ENCODE assay signal across 11 cellular contexts in the genomic region with DNA sequence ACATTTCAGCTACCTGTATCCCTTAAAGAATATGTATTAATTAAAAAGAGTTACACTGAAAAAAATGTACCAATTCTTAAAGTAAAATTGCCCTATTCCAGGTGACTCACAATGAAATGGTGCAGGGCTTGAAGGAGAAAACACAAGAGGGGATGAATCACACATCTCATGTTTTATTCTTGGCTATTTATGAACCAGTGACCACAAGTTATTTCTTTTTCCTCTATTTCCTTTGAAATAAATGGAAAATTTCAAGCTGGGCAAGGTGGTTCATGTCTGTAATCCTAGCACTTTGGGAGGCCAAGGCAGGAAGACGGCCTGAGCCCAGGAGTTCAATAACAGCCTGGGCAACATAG.
A peak's percentile ranks its signal among the peaks of the same experiment; 100 is the strongest.
DNase-seq lines count a peak whose midpoint lies in the region; ATAC-seq and TF ChIP-seq lines count a peak whose summit lies in the region.
"Had no signal": no experiment of that assay in that cellular context is flagged by ENCODE, and none has a peak within 500 bp of the region (broad histone marks: within the 10 kb centered on the region; RNA-seq: fewer than 3 reads in every experiment).

No MANE protein-coding gene starts in this region.

- TF ChIP-seq CTCF in BE2C (IDR thresholded peaks at IDR 0.05; ENCODE audit: low read depth, low read length): no peak

- peak overlapping the region; percentile 7 for H3K27ac ChIP-seq in muscle layer of colon (ENCODE audit: low read depth, low read length)

- no peak overlapping the region for H3K4me3 ChIP-seq in muscle layer of colon (ENCODE audit: low read depth in 1 of 2, low read length in 2 of 2)
- H3K4me3 ChIP-seq in BE2C (ENCODE audit: low read depth, low read length): no peak overlapping the region

- peaks cover 28% of the 10 kb centered on the region for H3K4me1 ChIP-seq in muscle layer of colon (ENCODE audit: insufficient read depth, low read length)
- peaks cover 4% of the 10 kb centered on the region; the same call in 1 of the 2 replicates for H3K4me1 ChIP-seq in BE2C

- no peak overlapping the region for H3K9ac ChIP-seq in muscle layer of colon (ENCODE audit: low read length)

- H3K36me3 ChIP-seq in muscle layer of colon (ENCODE audit: insufficient read depth, low read length) (no peaks in the 10 kb centered on the region), BE2C (no peaks in the 10 kb centered on the region)

- peak; percentile 70 for DNase-seq in AG20443 (ENCODE audit: low spot score)
- peak; percentile 93 for DNase-seq in HT1080 (ENCODE audit: low read depth)
- peak; percentile 83 for DNase-seq in astrocyte of the hippocampus (ENCODE audit: low read depth, low spot score)
- no peak for DNase-seq in NCI-H345 treated with DMSO at 0.1 percent for 48 hours (lab: John Stamatoyannopoulos, UW; ENCODE audit: unreplicated experiment)
- DNase-seq in stimulated activated naive CD8-positive, alpha-beta T cell treated with anti-CD3 and anti-CD28 coated beads, Interleukin-15, Interleukin-2, amounts not matched to agents 100 U/mL and 50 U/mL, for 24 hours: no peak
- no peak for DNase-seq in BE2C
- DNase-seq: activated T-cell treated with anti-CD3 and anti-CD28 coated beads, Interleukin-2, amount 50 U/mL, for 24 hours; NCI-H748 treated with DMSO at 0.1 percent for 48 hours; right cardiac atrium had no signal

- no peak for ATAC-seq in GM18517 (IDR thresholded peaks at IDR 0.05; ENCODE audit: unreplicated experiment)
- no peak for ATAC-seq in stimulated activated naive CD8-positive, alpha-beta T cell treated with anti-CD3 and anti-CD28 coated beads, Interleukin-15, Interleukin-2, amounts not matched to agents 100 U/mL and 50 U/mL, for 24 hours

- no peaks in the 10 kb centered on the region for H3K27me3 ChIP-seq in muscle layer of colon (ENCODE audit: control insufficient read depth in 1 of 2, insufficient read depth in 2 of 2, low read length in 2 of 2)
- no peaks in the 10 kb centered on the region for H3K27me3 ChIP-seq in BE2C

- H3K9me3 ChIP-seq in muscle layer of colon (ENCODE audit: low read length) (no peaks in the 10 kb centered on the region), BE2C (no peaks in the 10 kb centered on the region)

Comparison
In these comparisons a context has a peak if more than half of its experiments do, and no peak if none do; other contexts are left out.
1. DNase-seq: peak in AG20443 (single experiment), HT1080 (single experiment) and astrocyte of the hippocampus (single experiment); none in NCI-H345 treated with DMSO at 0.1 percent for 48 hours (single experiment), stimulated activated naive CD8-positive, alpha-beta T cell treated with anti-CD3 and anti-CD28 coated beads, Interleukin-15, Interleukin-2, amounts not matched to agents 100 U/mL and 50 U/mL, for 24 hours (single experiment) and BE2C (single experiment).